ENCODE assay signal across 11 cellular contexts in the genomic region with DNA sequence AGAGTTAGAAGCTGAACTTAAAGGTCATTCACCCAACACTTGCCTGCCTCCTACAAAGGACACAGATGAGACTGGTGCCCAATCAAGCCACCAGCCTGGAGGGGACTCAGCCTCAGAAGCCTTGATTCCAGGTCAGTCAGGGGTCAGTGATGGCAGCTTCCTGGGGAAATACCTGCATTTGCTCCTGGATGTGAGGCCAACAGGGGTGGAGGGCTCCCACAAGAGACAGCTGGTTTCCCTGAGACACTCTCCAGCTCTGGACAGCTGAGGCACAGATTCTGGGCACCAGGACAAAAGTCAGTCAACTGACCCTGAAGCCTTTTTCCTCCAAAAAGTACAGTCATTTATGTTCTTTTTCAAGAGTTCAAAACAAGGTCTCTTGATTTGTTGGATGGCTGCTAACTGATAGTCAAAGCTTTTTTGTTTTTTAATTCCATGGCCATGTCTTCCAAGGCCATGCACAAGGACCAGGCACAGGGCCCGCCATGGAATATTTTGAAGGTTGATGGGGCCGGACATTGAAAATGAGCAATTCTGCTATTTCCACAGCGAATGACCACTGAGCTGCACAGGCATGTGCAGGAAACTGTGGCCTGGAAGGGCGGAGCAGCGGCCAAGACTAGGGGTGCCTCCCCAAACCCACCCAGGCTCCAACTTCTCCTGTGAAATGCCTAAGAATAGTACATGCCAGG. TPM values are rescaled to one million over a fixed set of nuclear protein-coding genes. Genes with fewer than 3 reads are reported as not detected.
DNase-seq lines count a peak whose midpoint lies in the region; ATAC-seq and TF ChIP-seq lines count a peak whose summit lies in the region.
"Had no signal": no experiment of that assay in that cellular context is flagged by ENCODE, and none has a peak within 500 bp of the region (broad histone marks: within the 10 kb centered on the region; RNA-seq: fewer than 3 reads in every experiment).

No MANE protein-coding gene starts in this region.

- H3K27ac ChIP-seq in lower lobe of right lung (no peak overlapping the region), upper lobe of right lung (no peak overlapping the region)
- H3K27ac ChIP-seq: neutrophil had no signal

- H3K9me3 ChIP-seq in lower lobe of right lung (no peaks in the 10 kb centered on the region), upper lobe of right lung (no peaks in the 10 kb centered on the region)
- H3K9me3 ChIP-seq: neutrophil had no signal

- H3K36me3 ChIP-seq in lower lobe of right lung: no peaks in the 10 kb centered on the region
- no peaks in the 10 kb centered on the region for H3K36me3 ChIP-seq in upper lobe of right lung
- H3K36me3 ChIP-seq: neutrophil had no signal

- in situ Hi-C loops in astrocyte of the cerebellum (cut with HindIII; ENCODE audit: low sequenced_read_pairs): no loop called here

- H3K4me3 ChIP-seq in astrocyte of the cerebellum (ENCODE audit: low read depth, low read length) (peak overlapping the region; percentile 62), lower lobe of right lung (peak overlapping the region; percentile 86), upper lobe of right lung (peak overlapping the region; percentile 78)

- H3K4me1 ChIP-seq in lower lobe of right lung (peaks cover 43% of the 10 kb centered on the region), upper lobe of right lung (peaks cover 24% of the 10 kb centered on the region)

- intact Hi-C loops in Right ventricle myocardium superior (cut with DNase I) (no loop called here), left cardiac atrium (cut with DNase I) (loop anchor here in 1 of 2 donors (10.0 kb wide), 1 partner anchor 67 kb away; no protein-coding TSS in a partner anchor), lower lobe of right lung (cut with DNase I) (no loop called here), upper lobe of right lung (cut with DNase I) (no loop called here)

- ATAC-seq in Right ventricle myocardium superior (ENCODE audit: poor library complexity) (no peak), left cardiac atrium (no peak), lower lobe of right lung (no peak), upper lobe of right lung (no peak)
- ATAC-seq: esophagus mucosa had no signal

- H3K27me3 ChIP-seq in lower lobe of right lung (ENCODE audit: low read depth) (no peaks in the 10 kb centered on the region), upper lobe of right lung (no peaks in the 10 kb centered on the region)

- DNase-seq in Right ventricle myocardium superior: peak; percentile 11
- DNase-seq in left cardiac atrium: no peak
- no peak for DNase-seq in astrocyte of the cerebellum (ENCODE audit: low read depth)
- no peak for DNase-seq in lower lobe of right lung
- no peak for DNase-seq in upper lobe of right lung
- DNase-seq in NCI-H1436 (lab: John Stamatoyannopoulos, UW): no peak
- no peak for DNase-seq in activated CD4-positive, CD25-positive, alpha-beta regulatory T cell treated with anti-CD3 and anti-CD28 coated beads, Interleukin-2, amount 50 U/mL, for 72 hours
- no peak for DNase-seq in SKM-1 (lab: John Stamatoyannopoulos, UW; ENCODE audit: unreplicated experiment)
- DNase-seq: Karpas-422 had no signal

- TF ChIP-seq CTCF in astrocyte of the cerebellum (IDR thresholded peaks at IDR 0.05; ENCODE audit: low read depth, low read length, missing control alignments) (no peak), lower lobe of right lung (IDR thresholded peaks at IDR 0.05) (no peak), upper lobe of right lung (IDR thresholded peaks at IDR 0.05) (no peak)

RNA-seq across cellular contexts. Expression of gene C2CD2, which starts 1.8 kb away (rescaled TPM):
- total RNA-seq in Right ventricle myocardium superior (4.6 TPM), left cardiac atrium (10 to 100 TPM; 16.2 to 17.1 TPM), lower lobe of right lung (23.8 TPM), upper lobe of right lung (26.4 TPM)

RNA-seq across cellular contexts. Expression of gene ZBTB21, which starts 58.1 kb away (rescaled TPM):
- 5.5 TPM for total RNA-seq in Right ventricle myocardium superior
- 10 to 100 TPM in 1 of 2 donors, 1 to 10 TPM in 1; 5.7 to 14.7 TPM for total RNA-seq in left cardiac atrium
- total RNA-seq in lower lobe of right lung: 15.6 TPM
- 17.8 TPM for total RNA-seq in upper lobe of right lung
